Comparison of ENCODE assay signal across 8 cellular contexts in the genomic region with DNA sequence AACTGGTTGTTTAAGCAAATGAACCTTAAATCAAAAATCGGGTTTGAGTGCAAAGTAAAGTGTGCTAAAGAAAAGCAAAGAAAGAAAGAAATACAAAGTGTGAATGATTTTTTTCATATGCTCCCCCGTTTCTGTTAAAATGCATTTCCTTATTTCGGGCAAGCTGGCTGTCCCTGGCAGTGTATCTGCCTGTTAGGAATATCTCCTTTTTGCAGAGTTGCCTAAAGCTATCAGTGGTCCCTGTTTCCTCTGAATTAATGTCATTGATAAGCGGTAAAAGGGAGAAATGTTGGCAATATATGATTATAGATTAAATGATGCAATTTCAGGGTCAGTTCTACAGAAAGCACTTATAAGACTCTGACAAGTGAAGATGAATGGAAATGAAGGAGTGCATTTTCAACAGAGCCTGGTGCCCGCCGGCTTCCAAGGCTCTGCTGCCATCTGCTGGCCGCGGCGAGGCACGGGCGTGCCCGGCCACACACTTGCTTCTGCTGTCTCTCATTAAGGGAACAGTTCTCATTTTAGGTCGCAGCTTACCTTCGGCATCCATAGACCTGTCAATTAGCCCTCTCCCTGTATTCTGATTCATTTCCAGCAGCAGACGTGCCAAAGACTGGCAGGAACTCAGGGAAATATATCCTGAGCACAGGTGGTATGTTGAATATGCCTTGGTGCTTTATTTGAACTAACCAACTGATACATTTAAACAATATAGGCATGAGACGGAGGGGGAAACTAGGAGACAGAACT.
DNase-seq lines count a peak whose midpoint lies in the region; ATAC-seq and TF ChIP-seq lines count a peak whose summit lies in the region.

No MANE protein-coding gene starts in this region.

- POLR2A ChIA-PET in Panc1 (lab: Charles Lee), result no interaction called here

- H2AFZ ChIP-seq in DND-41 (ENCODE audit: low read depth, low read length) (peak overlapping the region; percentile 36; the same call in 1 of the 2 replicates), neuronal stem cell (ENCODE audit: low read length) (peak overlapping the region; percentile 11)

- no peaks in the 10 kb centered on the region for H3K4me1 ChIP-seq in DND-41 (ENCODE audit: insufficient read depth, low read length)
- H3K4me1 ChIP-seq in Panc1 (ENCODE audit: control insufficient read depth, insufficient read depth, low read length), result no peaks in the 10 kb centered on the region
- peaks cover 9 to 20% of the 10 kb centered on the region in 2 donors for H3K4me1 ChIP-seq in neuronal stem cell (ENCODE audit: control insufficient read depth in 2 of 2, insufficient read depth in 1 of 2, low read depth in 1 of 2, low read length in 2 of 2)
- no peaks in the 10 kb centered on the region for H3K4me1 ChIP-seq in thyroid gland

- in situ Hi-C loops in Panc1 (cut with HindIII; ENCODE audit: low pct_unique_long_range_greater_than_20kb, low sequenced_read_pairs), result no loop called here

- no peaks in the 10 kb centered on the region for H3K79me1 ChIP-seq in neuronal stem cell (ENCODE audit: low read depth, low read length)

- peak; percentile 97 for TF ChIP-seq CTCF in DND-41 (IDR thresholded peaks at IDR 0.05; ENCODE audit: borderline replicate concordance, extremely low read depth, low read length, poor library complexity, severe bottlenecking)
- TF ChIP-seq CTCF in Panc1 (IDR thresholded peaks at IDR 0.05), result peak; percentile 98
- TF ChIP-seq CTCF in fibroblast of pulmonary artery (IDR thresholded peaks at IDR 0.05; ENCODE audit: low read length, missing control alignments), result peak; percentile 98
- TF ChIP-seq CTCF in thyroid gland (IDR thresholded peaks at IDR 0.05), result peak; percentile 71 to 98 (median 91)

- H3K9me3 ChIP-seq in DND-41 (ENCODE audit: insufficient read depth, low read length, severe bottlenecking) (peaks cover 2% of the 10 kb centered on the region), Panc1 (ENCODE audit: control insufficient read depth, insufficient read depth, low read depth, low read length) (no peaks in the 10 kb centered on the region), neuronal stem cell (replicated peaks in 1 of 2; ENCODE audit: control insufficient read depth in 2 of 2, insufficient read depth in 1 of 2, low read depth in 1 of 2, low read length in 2 of 2) (peaks cover 0 to 2% of the 10 kb centered on the region in 2 donors), thyroid gland (no peaks in the 10 kb centered on the region)

- no peak overlapping the region for H3K4ac ChIP-seq in neuronal stem cell (ENCODE audit: low read length)

- no peak overlapping the region for H3K14ac ChIP-seq in neuronal stem cell (ENCODE audit: low read length)

- no peaks in the 10 kb centered on the region for H4K20me1 ChIP-seq in DND-41 (ENCODE audit: insufficient read depth, low read length)

- no peak overlapping the region for H2BK5ac ChIP-seq in neuronal stem cell (ENCODE audit: low read length)

- H2BK120ac ChIP-seq in neuronal stem cell (ENCODE audit: low read depth, low read length), result no peak overlapping the region

- H3K18ac ChIP-seq in neuronal stem cell (ENCODE audit: low read length), result no peak overlapping the region

- no TSS peak for BruUV-seq in Panc1 (replicated peaks; lab: Mats Ljungman, UMichigan)

- peak; percentile 66 for DNase-seq in DND-41
- peak; percentile 63 for DNase-seq in HT-29 (ENCODE audit: low spot score)
- DNase-seq in Panc1 (ENCODE audit: low read depth, low spot score), result peak; percentile 36
- DNase-seq in activated T-helper 1 cell treated with Interleukin-2 at 50 U/mL for 16 hours (ENCODE audit: low read depth), result peak; percentile 37
- peak; percentile 65 for DNase-seq in fibroblast of pulmonary artery (ENCODE audit: low read depth)
- peak; percentile 71 for DNase-seq in neuronal stem cell (ENCODE audit: low spot score)
- peak; percentile 55 to 65 for DNase-seq in thyroid gland

- intact Hi-C loops in Panc1 (cut with micrococcal nuclease; ENCODE audit: unreplicated experiment) (loop anchor here (5.0 to 10.0 kb wide), 3 partner anchors 973 to 1510 kb away; no protein-coding TSS in a partner anchor), thyroid gland (cut with DNase I) (no loop called here)

- no CpG with 5 or more reads among the region's 16 CpGs for WGBS in neuronal stem cell (ENCODE audit: extremely low coverage in 2 of 2, insufficient read length in 2 of 2, insufficient replicate concordance in 1 of 2), 2 donors
- 17 to 19% methylated on average over 16 of the region's 16 CpGs for WGBS in thyroid gland, 2 donors

- no peaks in the 10 kb centered on the region for H3K36me3 ChIP-seq in DND-41 (ENCODE audit: insufficient read depth, low read length)
- no peaks in the 10 kb centered on the region for H3K36me3 ChIP-seq in Panc1 (ENCODE audit: control insufficient read depth, insufficient read depth, low read length)
- H3K36me3 ChIP-seq in neuronal stem cell (replicated peaks in 1 of 2; ENCODE audit: control insufficient read depth in 2 of 2, insufficient read depth in 2 of 2, low read length in 2 of 2), result no peaks in the 10 kb centered on the region
- no peaks in the 10 kb centered on the region for H3K36me3 ChIP-seq in thyroid gland

- CTCF ChIA-PET in Panc1 (lab: Charles Lee), result no interaction called here

- H3K27ac ChIP-seq in DND-41 (ENCODE audit: low read length), result no peak overlapping the region
- no peak overlapping the region for H3K27ac ChIP-seq in Panc1 (ENCODE audit: low read length)
- H3K27ac ChIP-seq in neuronal stem cell (replicated peaks; ENCODE audit: low read length), result no peak overlapping the region
- no peak overlapping the region for H3K27ac ChIP-seq in thyroid gland

- H2AK5ac ChIP-seq in neuronal stem cell (ENCODE audit: low read depth, low read length), result no peak overlapping the region

- no peak overlapping the region for H3K23ac ChIP-seq in neuronal stem cell (ENCODE audit: low read depth, low read length, poor library complexity)

- H3K27me3 ChIP-seq in DND-41 (ENCODE audit: insufficient read depth, low read length, poor library complexity) (no peaks in the 10 kb centered on the region), Panc1 (ENCODE audit: control insufficient read depth, insufficient read depth, low read length) (no peaks in the 10 kb centered on the region), neuronal stem cell (ENCODE audit: control insufficient read depth in 3 of 3, insufficient read depth in 3 of 3, low read depth in 1 of 3, low read length in 3 of 3) (no peaks in the 10 kb centered on the region), thyroid gland (no peaks in the 10 kb centered on the region)

- H4K91ac ChIP-seq in neuronal stem cell (ENCODE audit: low read depth, low read length, poor library complexity), result no peak overlapping the region

- H2BK15ac ChIP-seq in neuronal stem cell (ENCODE audit: low read length), result no peak overlapping the region

- TF ChIP-seq POLR2A in thyroid gland (IDR thresholded peaks at IDR 0.05), result no peak

- ATAC-seq in DND-41 (ENCODE audit: insufficient read depth, low read depth) (peak; percentile 95), GM21515 (IDR thresholded peaks at IDR 0.05; ENCODE audit: unreplicated experiment) (peak; percentile 85), Panc1 (peak; percentile 95)

- no peak overlapping the region for H3K9ac ChIP-seq in DND-41 (ENCODE audit: low read depth, low read length)
- no peak overlapping the region for H3K9ac ChIP-seq in neuronal stem cell (ENCODE audit: low read depth, low read length, poor library complexity)

- no peak overlapping the region for H3K4me3 ChIP-seq in DND-41 (ENCODE audit: low read depth in 1 of 2, low read length in 2 of 2)
- no peak overlapping the region for H3K4me3 ChIP-seq in Panc1 (ENCODE audit: low read depth in 2 of 2, low read length in 2 of 2)
- H3K4me3 ChIP-seq in fibroblast of pulmonary artery (replicated peaks; ENCODE audit: low read depth, low read length), result no peak overlapping the region
- no peak overlapping the region for H3K4me3 ChIP-seq in neuronal stem cell (ENCODE audit: low read length in 2 of 2)
- no peak overlapping the region for H3K4me3 ChIP-seq in thyroid gland (replicated peaks in 1 of 3)

- H4K8ac ChIP-seq in neuronal stem cell (ENCODE audit: low read depth, low read length), result no peak overlapping the region

- H3K79me2 ChIP-seq in DND-41 (ENCODE audit: insufficient read depth, low read length), result no peaks in the 10 kb centered on the region

- no peak overlapping the region for H3K4me2 ChIP-seq in DND-41 (ENCODE audit: insufficient read depth, low read length)
- H3K4me2 ChIP-seq in neuronal stem cell (ENCODE audit: insufficient read depth, low read length, poor library complexity, severe bottlenecking), result no peak overlapping the region

- no peak overlapping the region for H2BK12ac ChIP-seq in neuronal stem cell (ENCODE audit: low read length)
